In the genomic region with DNA sequence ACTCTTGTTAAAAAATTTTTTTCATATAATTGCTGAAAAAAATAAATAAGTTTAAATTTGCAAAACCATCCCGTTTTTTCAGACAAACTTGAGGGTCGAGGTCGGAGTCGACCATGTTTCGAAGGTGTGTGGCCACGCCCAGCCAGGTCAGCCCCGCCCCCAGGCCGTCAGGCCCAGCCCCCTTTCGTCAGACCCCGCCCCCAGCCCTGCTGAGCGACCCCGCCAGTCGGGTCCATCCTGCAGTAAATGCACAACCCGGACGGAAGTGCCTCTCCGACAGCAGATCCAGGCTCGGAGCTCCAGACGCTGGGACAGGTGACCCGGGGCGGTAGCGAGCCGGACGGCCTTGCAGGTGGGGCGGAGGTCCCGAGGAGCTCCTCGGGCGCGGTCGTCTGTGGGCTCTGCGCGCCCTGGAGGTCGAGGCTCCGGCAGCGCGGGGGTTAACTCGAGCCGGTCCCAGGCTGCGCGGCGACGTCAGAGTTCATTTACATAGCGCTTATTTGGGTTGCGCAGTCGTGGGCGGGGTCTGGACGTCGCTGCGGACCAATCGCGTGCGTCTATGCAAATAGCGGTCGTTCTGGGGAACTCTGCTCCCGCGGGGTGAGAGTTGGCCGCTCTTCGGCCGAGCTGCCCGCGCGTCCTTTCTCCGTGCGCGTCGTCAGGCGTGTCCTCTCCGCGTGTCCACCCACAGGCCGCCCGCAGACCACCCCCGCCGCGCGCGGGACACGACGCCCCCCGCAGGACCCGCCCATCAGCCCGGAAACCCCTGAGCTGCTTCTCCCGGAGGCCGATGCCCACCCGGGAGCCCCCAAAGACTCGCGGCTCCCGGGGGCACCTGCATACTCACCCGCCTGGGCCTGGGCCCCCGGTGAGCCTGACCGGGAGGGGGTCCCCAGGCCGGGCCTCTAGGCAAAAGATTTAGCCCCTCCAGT, we compare ENCODE assay signal across 8 cellular contexts. TPM values are rescaled to one million over a fixed set of nuclear protein-coding genes. Genes with fewer than 3 reads are reported as not detected.
DNase-seq lines count a peak whose midpoint lies in the region; ATAC-seq and TF ChIP-seq lines count a peak whose summit lies in the region.

A gene with protein sequence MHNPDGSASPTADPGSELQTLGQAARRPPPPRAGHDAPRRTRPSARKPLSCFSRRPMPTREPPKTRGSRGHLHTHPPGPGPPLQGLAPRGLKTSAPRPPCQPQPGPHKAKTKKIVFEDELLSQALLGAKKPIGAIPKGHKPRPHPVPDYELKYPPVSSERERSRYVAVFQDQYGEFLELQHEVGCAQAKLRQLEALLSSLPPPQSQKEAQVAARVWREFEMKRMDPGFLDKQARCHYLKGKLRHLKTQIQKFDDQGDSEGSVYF (plus strand): TSS at position 225 of the 932 bp plus-strand sequence. CDS start 22 bp downstream, at position 247.

- no peaks in the 10 kb centered on the region for H3K27me3 ChIP-seq in mononuclear cell (ENCODE audit: insufficient read depth, low read length)

- peak; percentile 40; the same call in 1 of the 2 replicates for TF ChIP-seq EP300 in Ishikawa (IDR thresholded peaks at IDR 0.05; ENCODE audit: borderline replicate concordance)

- TF ChIP-seq CTCF in epithelial cell of esophagus (IDR thresholded peaks at IDR 0.05; ENCODE audit: insufficient read depth, low read depth, low read length, missing control alignments), result no peak

- no peaks in the 10 kb centered on the region for H3K9me3 ChIP-seq in mononuclear cell (ENCODE audit: low read depth, low read length)

- H3K4me1 ChIP-seq in mononuclear cell (ENCODE audit: insufficient read depth, low read length), result peaks cover 22% of the 10 kb centered on the region

- 0 out of 2 replicates have a peak, but pooled peaks have one; percentile 2 for TF ChIP-seq RAD21 in Ishikawa (IDR thresholded peaks at IDR 0.05; ENCODE audit: low read depth)

- H3K4me3 ChIP-seq in epithelial cell of esophagus (ENCODE audit: low read length) (peak within 1 kb of the TSS; percentile 75), mononuclear cell (ENCODE audit: low read length) (peak within 1 kb of the TSS; percentile 70)

- ATAC-seq in GM21576 (IDR thresholded peaks at IDR 0.05; ENCODE audit: unreplicated experiment), result peak; percentile 88

- DNase-seq in DMS153 (lab: John Stamatoyannopoulos, UW) (peak; percentile 95), OCI-M2 (lab: John Stamatoyannopoulos, UW; ENCODE audit: unreplicated experiment) (peak; percentile 92), activated T-cell treated with anti-CD3 and anti-CD28 coated beads for 24 hours (ENCODE audit: low read depth) (peak; percentile 92), epithelial cell of esophagus (ENCODE audit: low read depth) (peak; percentile 98)
- peak; percentile 92 to 97 for DNase-seq in stimulated activated CD8-positive, alpha-beta memory T cell treated with anti-CD3 and anti-CD28 coated beads, Interleukin-2, amount 100 ng/mL, for 48 hours (ENCODE audit: low read depth in 2 of 2)

TF ChIP-seq in Ishikawa, 13 proteins besides CTCF, POLR2A, EP300 and RAD21:
- peak; percentile 67 for TF ChIP-seq CREB1 (IDR thresholded peaks at IDR 0.05; ENCODE audit: low read depth)
- TF ChIP-seq, protein P1, sequence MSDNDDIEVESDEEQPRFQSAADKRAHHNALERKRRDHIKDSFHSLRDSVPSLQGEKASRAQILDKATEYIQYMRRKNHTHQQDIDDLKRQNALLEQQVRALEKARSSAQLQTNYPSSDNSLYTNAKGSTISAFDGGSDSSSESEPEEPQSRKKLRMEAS (IDR thresholded peaks at IDR 0.05), result peak; percentile 96
- TF ChIP-seq, protein P2, sequence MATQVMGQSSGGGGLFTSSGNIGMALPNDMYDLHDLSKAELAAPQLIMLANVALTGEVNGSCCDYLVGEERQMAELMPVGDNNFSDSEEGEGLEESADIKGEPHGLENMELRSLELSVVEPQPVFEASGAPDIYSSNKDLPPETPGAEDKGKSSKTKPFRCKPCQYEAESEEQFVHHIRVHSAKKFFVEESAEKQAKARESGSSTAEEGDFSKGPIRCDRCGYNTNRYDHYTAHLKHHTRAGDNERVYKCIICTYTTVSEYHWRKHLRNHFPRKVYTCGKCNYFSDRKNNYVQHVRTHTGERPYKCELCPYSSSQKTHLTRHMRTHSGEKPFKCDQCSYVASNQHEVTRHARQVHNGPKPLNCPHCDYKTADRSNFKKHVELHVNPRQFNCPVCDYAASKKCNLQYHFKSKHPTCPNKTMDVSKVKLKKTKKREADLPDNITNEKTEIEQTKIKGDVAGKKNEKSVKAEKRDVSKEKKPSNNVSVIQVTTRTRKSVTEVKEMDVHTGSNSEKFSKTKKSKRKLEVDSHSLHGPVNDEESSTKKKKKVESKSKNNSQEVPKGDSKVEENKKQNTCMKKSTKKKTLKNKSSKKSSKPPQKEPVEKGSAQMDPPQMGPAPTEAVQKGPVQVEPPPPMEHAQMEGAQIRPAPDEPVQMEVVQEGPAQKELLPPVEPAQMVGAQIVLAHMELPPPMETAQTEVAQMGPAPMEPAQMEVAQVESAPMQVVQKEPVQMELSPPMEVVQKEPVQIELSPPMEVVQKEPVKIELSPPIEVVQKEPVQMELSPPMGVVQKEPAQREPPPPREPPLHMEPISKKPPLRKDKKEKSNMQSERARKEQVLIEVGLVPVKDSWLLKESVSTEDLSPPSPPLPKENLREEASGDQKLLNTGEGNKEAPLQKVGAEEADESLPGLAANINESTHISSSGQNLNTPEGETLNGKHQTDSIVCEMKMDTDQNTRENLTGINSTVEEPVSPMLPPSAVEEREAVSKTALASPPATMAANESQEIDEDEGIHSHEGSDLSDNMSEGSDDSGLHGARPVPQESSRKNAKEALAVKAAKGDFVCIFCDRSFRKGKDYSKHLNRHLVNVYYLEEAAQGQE (IDR thresholded peaks at IDR 0.05; ENCODE audit: low read depth), result no peak
- peak; percentile 28; the same call in 1 of the 2 replicates for TF ChIP-seq NFIC (IDR thresholded peaks at IDR 0.05)
- TF ChIP-seq CEBPB (IDR thresholded peaks at IDR 0.05), result peak; percentile 80
- peak; percentile 58 for TF ChIP-seq EGR1 (IDR thresholded peaks at IDR 0.05)
- peak; percentile 22; the same call in 1 of the 2 replicates for TF ChIP-seq FOXM1 (IDR thresholded peaks at IDR 0.05; ENCODE audit: borderline replicate concordance, low read depth)
- TF ChIP-seq ZBTB7A (IDR thresholded peaks at IDR 0.05; ENCODE audit: low read depth), result peak; percentile 95
- TF ChIP-seq, protein P3, sequence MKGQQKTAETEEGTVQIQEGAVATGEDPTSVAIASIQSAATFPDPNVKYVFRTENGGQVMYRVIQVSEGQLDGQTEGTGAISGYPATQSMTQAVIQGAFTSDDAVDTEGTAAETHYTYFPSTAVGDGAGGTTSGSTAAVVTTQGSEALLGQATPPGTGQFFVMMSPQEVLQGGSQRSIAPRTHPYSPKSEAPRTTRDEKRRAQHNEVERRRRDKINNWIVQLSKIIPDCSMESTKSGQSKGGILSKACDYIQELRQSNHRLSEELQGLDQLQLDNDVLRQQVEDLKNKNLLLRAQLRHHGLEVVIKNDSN (IDR thresholded peaks at IDR 0.05), result peak; percentile 77
- peak; percentile 43; the same call in 1 of the 2 replicates for TF ChIP-seq TAF1 (IDR thresholded peaks at IDR 0.05; ENCODE audit: low read depth)
- no peak for TF ChIP-seq TCF12 (IDR thresholded peaks at IDR 0.05; ENCODE audit: low read depth)
- TF ChIP-seq TEAD4 (IDR thresholded peaks at IDR 0.05), result peak; percentile 4; the same call in 1 of the 2 replicates
- peak; percentile 29; the same call in 1 of the 2 replicates for TF ChIP-seq YY1 (IDR thresholded peaks at IDR 0.05; ENCODE audit: low read depth)
TF ChIP-seq in Ishikawa: peak in this region for 11.

RNA-seq across cellular contexts. Expression of the gene that starts here (rescaled TPM):
- 2.1 TPM for total RNA-seq in mononuclear cell

Comparison
In these comparisons a context has a peak if more than half of its experiments do, and no peak if none do; other contexts are left out.
1. Peak in every context shown above with its lines: DNase-seq, ATAC-seq and H3K4me3 ChIP-seq.